Comparison of ENCODE assay signal across 8 cellular contexts in the genomic region with DNA sequence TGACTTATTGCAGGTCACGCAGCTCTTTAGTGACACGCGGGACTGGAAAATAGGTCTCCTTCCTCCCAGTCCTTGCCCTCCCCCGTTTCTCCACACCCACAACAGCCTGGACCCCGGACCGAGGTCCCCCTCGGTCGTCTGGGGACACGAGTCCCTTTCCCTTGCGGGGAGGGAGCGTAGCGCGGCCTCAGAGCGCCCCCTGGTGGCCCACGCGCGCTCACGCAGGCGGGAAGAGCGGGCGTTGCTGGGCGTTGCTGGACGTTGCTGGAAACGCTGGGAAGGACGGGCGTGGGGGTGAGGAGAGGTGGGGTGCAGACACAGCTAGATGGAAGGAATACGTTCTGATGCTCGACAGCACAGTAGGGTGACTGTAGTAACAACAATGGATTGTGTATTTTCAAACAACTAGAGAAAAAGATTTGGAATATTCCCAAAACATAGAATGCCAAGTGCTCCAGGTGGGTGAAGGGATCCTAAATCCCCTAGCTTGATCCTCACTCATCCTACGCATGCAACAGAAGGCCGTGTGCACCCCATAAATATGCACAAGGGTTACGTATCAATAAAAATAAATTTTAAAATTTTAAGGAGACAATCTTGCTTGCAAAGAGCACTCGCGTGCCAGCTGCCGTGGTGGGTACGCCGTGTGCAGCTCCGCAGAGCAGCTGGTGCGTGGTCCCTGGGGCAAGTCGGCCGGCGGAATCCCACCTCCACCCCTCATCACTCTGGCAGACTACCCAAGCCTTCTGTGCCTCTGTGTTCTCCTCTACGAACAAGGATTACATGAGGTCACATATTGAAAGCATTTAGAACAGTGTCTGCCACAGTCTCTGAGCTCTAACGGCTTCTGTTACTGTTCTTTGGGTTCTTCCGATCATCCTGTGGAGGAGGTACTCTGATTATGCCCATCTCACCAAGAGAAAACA.
DNase-seq lines count a peak whose midpoint lies in the region; TF ChIP-seq lines count a peak whose summit lies in the region.

No MANE protein-coding gene starts in this region.

- H3K27ac Mint-ChIP-seq in brain: peak overlapping the region in 3 of 5 experiments; percentile 53 to 85 (median 63)

- TF ChIP-seq CTCF in brain (conservative IDR thresholded peaks at IDR 0.05): peak; percentile 99 to 100

- H3K36me3 Mint-ChIP-seq in brain: no peaks in the 10 kb centered on the region

- H3K27me3 Mint-ChIP-seq in brain: no peaks in the 10 kb centered on the region

- H3K9me3 Mint-ChIP-seq in brain: peaks cover 0 to 4% (median 0%) of the 10 kb centered on the region in 5 experiments

- peak; percentile 50 for DNase-seq in NCI-H510A treated with DMSO at 0.1 percent for 48 hours (lab: John Stamatoyannopoulos, UW)
- no peak for DNase-seq in NCI-H510A (lab: John Stamatoyannopoulos, UW)
- peak; percentile 53 for DNase-seq in NCI-H1092 treated with DMSO at 0.1 percent for 48 hours (lab: John Stamatoyannopoulos, UW)
- DNase-seq in UCSD-AML1 (lab: John Stamatoyannopoulos, UW; ENCODE audit: unreplicated experiment): peak; percentile 83
- DNase-seq in iris pigment epithelial cell (ENCODE audit: low read depth): peak; percentile 24
- DNase-seq in stimulated activated CD4-positive, alpha-beta T cell treated with anti-CD3 and anti-CD28 coated beads, Interleukin-1b, Interleukin-23, amount 100 ng/mL, for 24 hours (ENCODE audit: low read depth in 4 of 4, low spot score in 1 of 4): peak; percentile 45 to 64 (median 54)
- no peak for DNase-seq in amniotic stem cell (lab: John Stamatoyannopoulos, UW)

- peaks cover 25% of the 10 kb centered on the region for H3K4me1 Mint-ChIP-seq in brain

- H3K4me3 Mint-ChIP-seq in brain: peak overlapping the region in 3 of 5 experiments; percentile 49 to 65 (median 49)

Comparison
In these comparisons a context has a peak if more than half of its experiments do, and no peak if none do; other contexts are left out.
1. DNase-seq: peak in NCI-H510A treated with DMSO at 0.1 percent for 48 hours (single experiment), NCI-H1092 treated with DMSO at 0.1 percent for 48 hours (single experiment), UCSD-AML1 (single experiment), iris pigment epithelial cell (single experiment) and stimulated activated CD4-positive, alpha-beta T cell treated with anti-CD3 and anti-CD28 coated beads, Interleukin-1b, Interleukin-23, amount 100 ng/mL, for 24 hours (4 of 4); none in NCI-H510A (single experiment) and amniotic stem cell (single experiment).